Comparison of ENCODE assay signal across 24 cellular contexts in genomic region chr12:132825089-132825488, GRCh38.
"Had no signal": no experiment of that assay in that cellular context is flagged by ENCODE, and none has a peak within 500 bp of the region (broad histone marks: within the 10 kb centered on the region; RNA-seq: fewer than 3 reads in every experiment).

No MANE protein-coding gene starts in this region.

- H3K4me2 ChIP-seq: neural progenitor cell had no signal

- ATAC-seq: body of pancreas; gastrocnemius medialis; heart left ventricle; left lobe of liver; stimulated activated naive B cell treated with anti-CD40 and anti-IgM and Interleukin-4, amounts not matched to agents 10 μg/mL and 1 μg/mL and 100 μg/mL, for 72 hours; upper lobe of right lung had no signal

- H3K9ac ChIP-seq: neural progenitor cell had no signal

- FAIRE-seq: colon, kidney had no signal

- H2AFZ ChIP-seq: neural progenitor cell had no signal

- H3K27ac ChIP-seq: body of pancreas, gastrocnemius medialis, heart left ventricle, neural progenitor cell, ovary, sigmoid colon, spleen, thoracic aorta, upper lobe of right lung had no signal

- H3K27ac Mint-ChIP-seq: activated naive CD8-positive, alpha-beta T cell treated with anti-CD3 and anti-CD28 coated beads, Interleukin-2, amount 10 ng/mL, durations not matched to agents 7 days and 5 days; activated T-helper 1 cell treated with anti-CD3 and anti-CD28 coated beads, Interleukin-12 subunit alpha, Interleukin-12 subunit beta, Interleukin-2, Interleukin-4 antibody, amounts not matched to agents 30 ng/mL and 10 ng/mL and 1 ng/mL, durations not matched to agents 14 hours and 24 hours and 36 hours; neural progenitor cell had no signal

- H3K27me3 Mint-ChIP-seq: activated CD4-positive, alpha-beta T cell treated with anti-CD3 and anti-CD28 coated beads, Interleukin-2, amount 10 ng/mL, durations not matched to agents 24 days and 14 days; activated naive CD8-positive, alpha-beta T cell treated with anti-CD3 and anti-CD28 coated beads, Interleukin-2, amount 10 ng/mL, durations not matched to agents 7 days and 5 days; stimulated activated naive B cell treated with anti-CD40 and anti-IgM and Interleukin-4, amounts not matched to agents 10 μg/mL and 1 μg/mL and 100 μg/mL, for 72 hours had no signal

- H3K4me3 Mint-ChIP-seq: activated naive CD8-positive, alpha-beta T cell treated with anti-CD3 and anti-CD28 coated beads, Interleukin-2, amount 10 ng/mL, durations not matched to agents 7 days and 5 days had no signal

- DNase-seq: activated CD4-positive, alpha-beta T cell treated with anti-CD3 and anti-CD28 coated beads, Interleukin-2, amount 10 ng/mL, durations not matched to agents 24 days and 14 days; activated CD4-positive, CD25-positive, alpha-beta regulatory T cell; activated CD8-positive, alpha-beta memory T cell treated with anti-CD3 and anti-CD28 coated beads, Interleukin-2, amount 50 U/mL, for 4 hours; activated naive CD8-positive, alpha-beta T cell treated with anti-CD3 and anti-CD28 coated beads, Interleukin-2, amount 10 ng/mL, durations not matched to agents 7 days and 5 days; amygdala; body of pancreas; caudate nucleus; gastrocnemius medialis; heart left ventricle; kidney; midbrain; ovary; sigmoid colon; spleen; stimulated activated CD4-positive, alpha-beta T cell treated with anti-CD3 and anti-CD28 coated beads, Interleukin-4, amount 100 ng/mL, for 4 hours; stimulated activated naive B cell treated with anti-CD40 and anti-IgM and Interleukin-4, amounts not matched to agents 10 μg/mL and 1 μg/mL and 100 μg/mL, for 72 hours; T-helper 1 cell; T1000; upper lobe of right lung had no signal

- H3K9me3 ChIP-seq: body of pancreas, gastrocnemius medialis, heart left ventricle, ovary, sigmoid colon, spleen, thoracic aorta, upper lobe of right lung had no signal

- H3K4me3 ChIP-seq: body of pancreas, gastrocnemius medialis, heart left ventricle, neural progenitor cell, ovary, sigmoid colon, spleen, thoracic aorta, upper lobe of right lung had no signal

- H3K4me1 ChIP-seq: neural progenitor cell had no signal

- H3K27me3 ChIP-seq: body of pancreas, gastrocnemius medialis, heart left ventricle, neural progenitor cell, ovary, sigmoid colon, spleen, upper lobe of right lung had no signal

- H3K9me3 Mint-ChIP-seq: activated CD4-positive, alpha-beta T cell treated with anti-CD3 and anti-CD28 coated beads, Interleukin-2, amount 10 ng/mL, durations not matched to agents 24 days and 14 days; activated naive CD8-positive, alpha-beta T cell treated with anti-CD3 and anti-CD28 coated beads, Interleukin-2, amount 10 ng/mL, durations not matched to agents 7 days and 5 days; activated T-helper 1 cell treated with anti-CD3 and anti-CD28 coated beads, Interleukin-12 subunit alpha, Interleukin-12 subunit beta, Interleukin-2, Interleukin-4 antibody, amounts not matched to agents 30 ng/mL and 10 ng/mL and 1 ng/mL, durations not matched to agents 14 hours and 24 hours and 36 hours; neural progenitor cell; stimulated activated naive B cell treated with anti-CD40 and anti-IgM and Interleukin-4, amounts not matched to agents 10 μg/mL and 1 μg/mL and 100 μg/mL, for 72 hours had no signal

- H3K36me3 ChIP-seq: neural progenitor cell, ovary had no signal
